ENCODE assay signal across 1 cellular context in genomic region chr4:8316251-8316771, GRCh38.
TF ChIP-seq lines count a peak whose summit lies in the region.

No MANE protein-coding gene starts in this region.

TF ChIP-seq in IMR-90, 13 proteins besides CTCF, POLR2A, EP300 and RAD21:
- TF ChIP-seq CHD1 (IDR thresholded peaks at IDR 0.05; ENCODE audit: low read depth, low read length) (no peak), MAZ (IDR thresholded peaks at IDR 0.05; ENCODE audit: borderline replicate concordance, low read depth, low read length) (no peak)
